In genomic region chr17:28812136-28812979, GRCh38 we compare ENCODE assay signal across 8 cellular contexts. TPM values are rescaled to one million over a fixed set of nuclear protein-coding genes. Genes with fewer than 3 reads are reported as not detected.
A peak's percentile ranks its signal among the peaks of the same experiment; 100 is the strongest.
DNase-seq lines count a peak whose midpoint lies in the region; ATAC-seq, FAIRE-seq and TF ChIP-seq lines count a peak whose summit lies in the region.

No MANE protein-coding gene starts in this region.

- TF ChIP-seq CTCF in upper lobe of right lung (IDR thresholded peaks at IDR 0.05): no peak

- 0 out of 2 replicates have a peak, but pooled peaks have one; percentile 63 for TF ChIP-seq POLR2A in GM12891 (IDR thresholded peaks at IDR 0.05; ENCODE audit: low read depth, low read length)

- H3K27me3 ChIP-seq in upper lobe of right lung: no peaks in the 10 kb centered on the region

- no peaks in the 10 kb centered on the region for H3K9me3 ChIP-seq in upper lobe of right lung

- FAIRE-seq in GM12891 (lab: Jason Lieb, UNC): peak; percentile 95

- peak; percentile 96 for DNase-seq in GM12891 (ENCODE audit: insufficient read length, low spot score)
- DNase-seq in NCI-H1417 treated with DMSO at 0.1 percent for 48 hours (lab: John Stamatoyannopoulos, UW): peak; percentile 96
- DNase-seq in SW480 (ENCODE audit: low spot score): peak; percentile 97
- DNase-seq in amniotic epithelial cell (ENCODE audit: low read depth): peak; percentile 96
- DNase-seq in left cardiac atrium: peak; percentile 98
- DNase-seq in posterior vena cava (ENCODE audit: low spot score): peak; percentile 99
- DNase-seq in upper lobe of right lung: peak; percentile 99

- peak overlapping the region; percentile 89 for H3K27ac ChIP-seq in upper lobe of right lung

- no peaks in the 10 kb centered on the region for H3K36me3 ChIP-seq in upper lobe of right lung

- intact Hi-C loops in left cardiac atrium (cut with DNase I): no loop called here
- intact Hi-C loops in posterior vena cava (cut with DNase I): loop anchor here in 1 of 2 donors (5.0 kb wide), 1 partner anchor 50 kb away; no protein-coding TSS in a partner anchor
- intact Hi-C loops in upper lobe of right lung (cut with DNase I): no loop called here

- ATAC-seq in HG02798 (IDR thresholded peaks at IDR 0.05; ENCODE audit: poor library complexity, unreplicated experiment): peak; percentile 99
- ATAC-seq in left cardiac atrium: peak; percentile 100
- ATAC-seq in upper lobe of right lung: peak; percentile 100

- H3K4me3 ChIP-seq in upper lobe of right lung: peak overlapping the region; percentile 91

- H3K4me1 ChIP-seq in upper lobe of right lung: peaks cover 24% of the 10 kb centered on the region

TF ChIP-seq in GM12891, 5 proteins besides CTCF, POLR2A, EP300 and RAD21:
- TF ChIP-seq TAF1 (IDR thresholded peaks at IDR 0.05; ENCODE audit: low read depth, low read length): no peak
- peak; percentile 49 for TF ChIP-seq POLR2AphosphoS5 (IDR thresholded peaks at IDR 0.05; ENCODE audit: low read depth, low read length)
- TF ChIP-seq POU2F2 (IDR thresholded peaks at IDR 0.05; ENCODE audit: low read depth, low read length): peak; percentile 30; the same call in 1 of the 2 replicates
- TF ChIP-seq PAX5 (IDR thresholded peaks at IDR 0.05; ENCODE audit: insufficient read depth, low read length, severe bottlenecking): no peak

RNA-seq across cellular contexts. Expression of gene FAM222B, which starts 30.2 kb away (rescaled TPM):
- 4.8 TPM for polyA plus RNA-seq in GM12891 (2012; ENCODE audit: low read depth, missing spikeins)
- 10 to 100 TPM; 15.7 to 18.8 TPM for total RNA-seq in left cardiac atrium
- 10 to 100 TPM; 13.8 to 19.2 TPM for total RNA-seq in posterior vena cava
- 22.2 TPM for total RNA-seq in upper lobe of right lung

RNA-seq across cellular contexts. Expression of gene ERAL1, which starts 42.5 kb away (rescaled TPM):
- polyA plus RNA-seq in GM12891 (2012; ENCODE audit: low read depth, missing spikeins): 35.4 TPM
- total RNA-seq in left cardiac atrium (10 to 100 TPM; 29.0 to 30.2 TPM), posterior vena cava (10 to 100 TPM; 22.6 to 24.4 TPM), upper lobe of right lung (24.4 TPM)

Comparison
In these comparisons a context has a peak if more than half of its experiments do, and no peak if none do; other contexts are left out.
1. Peak in every context shown above with its lines: DNase-seq, ATAC-seq, H3K4me3 ChIP-seq and H3K27ac ChIP-seq.